Comparison of ENCODE assay signal across 19 cellular contexts in genomic region chr18:67145586-67146292, GRCh38.
"Had no signal": no experiment of that assay in that cellular context is flagged by ENCODE, and none has a peak within 500 bp of the region (broad histone marks: within the 10 kb centered on the region; RNA-seq: fewer than 3 reads in every experiment).

No MANE protein-coding gene starts in this region.

- H3K27me3 ChIP-seq: esophagus muscularis mucosa, heart right ventricle, spleen, thyroid gland had no signal

- H3K36me3 ChIP-seq: esophagus muscularis mucosa, heart right ventricle, lower lobe of right lung, spleen, thyroid gland had no signal

- H3K4me2 ChIP-seq: SK-N-SH had no signal

- H3K36me3 Mint-ChIP-seq: activated CD4-positive, alpha-beta memory T cell treated with anti-CD3 and anti-CD28 coated beads for 36 hours; activated naive CD8-positive, alpha-beta T cell treated with anti-CD3 and anti-CD28 coated beads, Interleukin-2, amount 10 ng/mL, durations not matched to agents 7 days and 5 days; T-cell had no signal

- H3K4me3 Mint-ChIP-seq: activated B cell treated with CpG ODN at 0.5 μM for 24 hours; activated CD4-positive, alpha-beta memory T cell treated with anti-CD3 and anti-CD28 coated beads for 36 hours; activated naive CD8-positive, alpha-beta T cell treated with anti-CD3 and anti-CD28 coated beads, Interleukin-2, amount 10 ng/mL, durations not matched to agents 7 days and 5 days; activated T-helper 1 cell treated with anti-CD3 and anti-CD28 coated beads, Interleukin-12 subunit alpha, Interleukin-12 subunit beta, Interleukin-2, Interleukin-4 antibody, amounts not matched to agents 30 ng/mL and 10 ng/mL and 1 ng/mL, durations not matched to agents 14 hours and 24 hours and 36 hours; T-cell had no signal

- H3K4me3 ChIP-seq: esophagus muscularis mucosa, heart right ventricle, lower lobe of right lung, spleen, thyroid gland had no signal

- H3K27me3 Mint-ChIP-seq: activated B cell treated with CpG ODN at 0.5 μM for 24 hours; activated CD4-positive, alpha-beta memory T cell treated with anti-CD3 and anti-CD28 coated beads for 36 hours; activated naive CD8-positive, alpha-beta T cell treated with anti-CD3 and anti-CD28 coated beads, Interleukin-2, amount 10 ng/mL, durations not matched to agents 7 days and 5 days; T-cell had no signal

- H3K9me3 ChIP-seq: esophagus muscularis mucosa, heart right ventricle, lower lobe of right lung, SK-N-SH, spleen, thyroid gland had no signal

- H3K4me1 ChIP-seq: esophagus muscularis mucosa, lower lobe of right lung, spleen, thyroid gland had no signal

- H3K9me3 Mint-ChIP-seq: activated B cell treated with CpG ODN at 0.5 μM for 24 hours; activated CD4-positive, alpha-beta memory T cell treated with anti-CD3 and anti-CD28 coated beads for 36 hours; activated naive CD8-positive, alpha-beta T cell treated with anti-CD3 and anti-CD28 coated beads, Interleukin-2, amount 10 ng/mL, durations not matched to agents 7 days and 5 days; activated T-helper 1 cell treated with anti-CD3 and anti-CD28 coated beads, Interleukin-12 subunit alpha, Interleukin-12 subunit beta, Interleukin-2, Interleukin-4 antibody, amounts not matched to agents 30 ng/mL and 10 ng/mL and 1 ng/mL, durations not matched to agents 14 hours and 24 hours and 36 hours; T-cell had no signal

- DNase-seq: activated B cell treated with CpG ODN at 0.5 μM for 24 hours; activated CD4-positive, alpha-beta memory T cell treated with anti-CD3 and anti-CD28 coated beads for 36 hours; activated CD4-positive, alpha-beta T cell treated with anti-CD3 and anti-CD28 coated beads for 4 hours; activated naive CD4-positive, alpha-beta T cell; activated naive CD8-positive, alpha-beta T cell treated with anti-CD3 and anti-CD28 coated beads, Interleukin-2, amount 10 ng/mL, durations not matched to agents 7 days and 5 days; activated T-cell treated with anti-CD3 and anti-CD28 coated beads for 4 hours; amygdala; heart right ventricle; lower lobe of right lung; SK-N-SH; spleen; stimulated activated CD8-positive, alpha-beta memory T cell treated with anti-CD3 and anti-CD28 coated beads, Interleukin-4, amount 100 ng/mL, for 48 hours; stimulated activated naive CD4-positive, alpha-beta T cell treated with Interleukin-2 at 50 U/mL for 16 hours; T-cell; T-helper 9 cell; thyroid gland had no signal

- ATAC-seq: heart right ventricle, lower lobe of right lung, sciatic nerve, T-cell had no signal

- H3K4me1 Mint-ChIP-seq: activated B cell treated with CpG ODN at 0.5 μM for 24 hours; activated naive CD8-positive, alpha-beta T cell treated with anti-CD3 and anti-CD28 coated beads, Interleukin-2, amount 10 ng/mL, durations not matched to agents 7 days and 5 days; T-cell had no signal

- H3K27ac ChIP-seq: esophagus muscularis mucosa, heart right ventricle, lower lobe of right lung, spleen, thyroid gland had no signal

- H3K27ac Mint-ChIP-seq: activated B cell treated with CpG ODN at 0.5 μM for 24 hours; activated CD4-positive, alpha-beta memory T cell treated with anti-CD3 and anti-CD28 coated beads for 36 hours; activated naive CD8-positive, alpha-beta T cell treated with anti-CD3 and anti-CD28 coated beads, Interleukin-2, amount 10 ng/mL, durations not matched to agents 7 days and 5 days; activated T-helper 1 cell treated with anti-CD3 and anti-CD28 coated beads, Interleukin-12 subunit alpha, Interleukin-12 subunit beta, Interleukin-2, Interleukin-4 antibody, amounts not matched to agents 30 ng/mL and 10 ng/mL and 1 ng/mL, durations not matched to agents 14 hours and 24 hours and 36 hours; T-cell had no signal

- H3K9ac ChIP-seq: SK-N-SH had no signal
